Comparison of ENCODE assay signal across 30 cellular contexts in the genomic region with DNA sequence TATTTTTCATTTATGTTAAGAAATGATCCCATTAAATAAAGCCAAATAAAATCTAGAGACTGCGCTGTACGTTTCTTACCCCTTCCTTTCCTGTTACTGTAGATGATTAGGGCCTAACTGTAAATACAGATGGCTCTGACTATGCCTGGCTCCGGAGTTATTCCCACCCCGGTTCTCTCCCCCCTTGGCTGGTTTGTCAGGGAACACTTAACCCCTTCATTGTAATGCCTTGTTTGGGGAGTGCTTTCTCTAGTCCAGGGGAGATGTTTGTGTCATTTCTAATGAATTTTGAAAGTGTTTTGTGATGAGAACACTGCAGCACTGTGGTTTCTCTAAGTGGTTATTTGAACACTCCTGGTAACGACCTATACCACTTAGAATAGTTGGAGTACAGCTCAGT. TPM values are rescaled to one million over a fixed set of nuclear protein-coding genes. Genes with fewer than 3 reads are reported as not detected.
A peak's percentile ranks its signal among the peaks of the same experiment; 100 is the strongest.
DNase-seq lines count a peak whose midpoint lies in the region; ATAC-seq and TF ChIP-seq lines count a peak whose summit lies in the region.
"Had no signal": no experiment of that assay in that cellular context is flagged by ENCODE, and none has a peak within 500 bp of the region (broad histone marks: within the 10 kb centered on the region; RNA-seq: fewer than 3 reads in every experiment).

No MANE protein-coding gene starts in this region.

- H3K4me3 ChIP-seq in tibial artery: no peak overlapping the region
- H3K4me3 ChIP-seq: ascending aorta, cardiac muscle cell, esophagus muscularis mucosa, GM12878, heart right ventricle, lung, pancreas, SJCRH30 had no signal

- H3K4me1 ChIP-seq in tibial artery: no peaks in the 10 kb centered on the region
- H3K4me1 ChIP-seq: ascending aorta, heart right ventricle, pancreas, SJCRH30 had no signal

- no peaks in the 10 kb centered on the region for H3K9me3 ChIP-seq in T-helper 17 cell (ENCODE audit: control insufficient read depth, low read length, poor library complexity, severe bottlenecking)
- no peaks in the 10 kb centered on the region for H3K9me3 ChIP-seq in tibial artery
- H3K9me3 ChIP-seq: ascending aorta, esophagus muscularis mucosa, heart right ventricle, pancreas, SJCRH30 had no signal

- H3K9me3 Mint-ChIP-seq in activated naive CD4-positive, alpha-beta T cell treated with anti-CD3 and anti-CD28 coated beads, Interleukin-2, amount 10 ng/mL, durations not matched to agents 7 days and 5 days: no peaks in the 10 kb centered on the region
- H3K9me3 Mint-ChIP-seq in activated naive CD8-positive, alpha-beta T cell treated with anti-CD3 and anti-CD28 coated beads, Interleukin-2, amount 10 ng/mL, durations not matched to agents 7 days and 5 days: no peaks in the 10 kb centered on the region
- H3K9me3 Mint-ChIP-seq in stimulated activated naive B cell treated with anti-CD40 and anti-IgM and Interleukin-4, amounts not matched to agents 10 μg/mL and 1 μg/mL and 100 μg/mL, for 72 hours: no peaks in the 10 kb centered on the region
- H3K9me3 Mint-ChIP-seq: endodermal cell, type B pancreatic cell had no signal

- H3K27ac ChIP-seq in tibial artery: no peak overlapping the region
- H3K27ac ChIP-seq: ascending aorta, C4-2B, cardiac muscle cell, esophagus muscularis mucosa, heart right ventricle, pancreas, SJCRH30 had no signal

- no peak for TF ChIP-seq CTCF in tibial artery (IDR thresholded peaks at IDR 0.05)

- no peak overlapping the region for H3K4me3 Mint-ChIP-seq in activated naive CD4-positive, alpha-beta T cell treated with anti-CD3 and anti-CD28 coated beads, Interleukin-2, amount 10 ng/mL, durations not matched to agents 7 days and 5 days
- no peak overlapping the region for H3K4me3 Mint-ChIP-seq in T-helper 17 cell
- no peak overlapping the region for H3K4me3 Mint-ChIP-seq in activated naive CD8-positive, alpha-beta T cell treated with anti-CD3 and anti-CD28 coated beads, Interleukin-2, amount 10 ng/mL, durations not matched to agents 7 days and 5 days
- H3K4me3 Mint-ChIP-seq in stimulated activated naive B cell treated with anti-CD40 and anti-IgM and Interleukin-4, amounts not matched to agents 10 μg/mL and 1 μg/mL and 100 μg/mL, for 72 hours: no peak overlapping the region
- H3K4me3 Mint-ChIP-seq: endodermal cell, type B pancreatic cell had no signal

- no peaks in the 10 kb centered on the region for H3K27me3 Mint-ChIP-seq in activated naive CD4-positive, alpha-beta T cell treated with anti-CD3 and anti-CD28 coated beads, Interleukin-2, amount 10 ng/mL, durations not matched to agents 7 days and 5 days
- no peaks in the 10 kb centered on the region for H3K27me3 Mint-ChIP-seq in T-helper 17 cell
- H3K27me3 Mint-ChIP-seq in activated naive CD8-positive, alpha-beta T cell treated with anti-CD3 and anti-CD28 coated beads, Interleukin-2, amount 10 ng/mL, durations not matched to agents 7 days and 5 days: no peaks in the 10 kb centered on the region
- H3K27me3 Mint-ChIP-seq in stimulated activated naive B cell treated with anti-CD40 and anti-IgM and Interleukin-4, amounts not matched to agents 10 μg/mL and 1 μg/mL and 100 μg/mL, for 72 hours: no peaks in the 10 kb centered on the region
- H3K27me3 Mint-ChIP-seq: type B pancreatic cell had no signal

- CTCF ChIA-PET in activated naive CD4-positive, alpha-beta T cell treated with anti-CD3 and anti-CD28 coated beads, Interleukin-2, amount 10 ng/mL, durations not matched to agents 7 days and 5 days (lab: Charles Lee): no interaction called here

- peaks cover 34 to 75% (median 68%) of the 10 kb centered on the region in 3 donors for H3K36me3 ChIP-seq in tibial artery

- peaks cover 60% of the 10 kb centered on the region for H3K36me3 Mint-ChIP-seq in activated naive CD4-positive, alpha-beta T cell treated with anti-CD3 and anti-CD28 coated beads, Interleukin-2, amount 10 ng/mL, durations not matched to agents 7 days and 5 days
- peaks cover 7% of the 10 kb centered on the region for H3K36me3 Mint-ChIP-seq in T-helper 17 cell (ENCODE audit: low read depth)
- H3K36me3 Mint-ChIP-seq in activated naive CD8-positive, alpha-beta T cell treated with anti-CD3 and anti-CD28 coated beads, Interleukin-2, amount 10 ng/mL, durations not matched to agents 7 days and 5 days: peaks cover 47% of the 10 kb centered on the region
- H3K36me3 Mint-ChIP-seq in stimulated activated naive B cell treated with anti-CD40 and anti-IgM and Interleukin-4, amounts not matched to agents 10 μg/mL and 1 μg/mL and 100 μg/mL, for 72 hours: peaks cover 33 to 45% of the 10 kb centered on the region in 2 donors

- intact Hi-C loops in tibial artery (cut with DNase I; ENCODE audit: low total_unique reads): no loop called here

- no peaks in the 10 kb centered on the region for H3K27me3 ChIP-seq in tibial artery
- H3K27me3 ChIP-seq: ascending aorta, cardiac muscle cell, esophagus muscularis mucosa, heart right ventricle, pancreas, SJCRH30 had no signal

- no peak for DNase-seq in activated naive CD4-positive, alpha-beta T cell treated with anti-CD3 and anti-CD28 coated beads, Interleukin-2, amount 10 ng/mL, durations not matched to agents 7 days and 5 days
- no peak for DNase-seq in activated naive CD4-positive, alpha-beta T cell treated with Interleukin-2 at 50 U/mL for 16 hours
- DNase-seq in T-helper 17 cell (no peak), tibial artery (no peak), AG08396 (ENCODE audit: low spot score) (no peak)
- DNase-seq in activated naive CD8-positive, alpha-beta T cell treated with anti-CD3 and anti-CD28 coated beads, Interleukin-2, amount 10 ng/mL, durations not matched to agents 7 days and 5 days: no peak
- DNase-seq in stimulated activated naive B cell treated with anti-CD40 and anti-IgM and Interleukin-4, amounts not matched to agents 10 μg/mL and 1 μg/mL and 100 μg/mL, for 72 hours: no peak
- DNase-seq: activated CD4-positive, CD25-positive, alpha-beta regulatory T cell treated with anti-CD3 and anti-CD28 coated beads, Interleukin-2, amount 50 U/mL, for 72 hours; activated CD8-positive, alpha-beta memory T cell treated with anti-CD3 and anti-CD28 coated beads, Interleukin-2, amount 50 U/mL, for 4 hours; activated gamma-delta T cell; EL; endodermal cell; foreskin melanocyte; heart right ventricle; KBM-7; kidney glomerular epithelial cell; NCI-H1417; NCI-H2081; pancreas; retina; SJCRH30; small intestine had no signal

- H3K4me1 Mint-ChIP-seq in activated naive CD4-positive, alpha-beta T cell treated with anti-CD3 and anti-CD28 coated beads, Interleukin-2, amount 10 ng/mL, durations not matched to agents 7 days and 5 days: peaks cover 4% of the 10 kb centered on the region
- H3K4me1 Mint-ChIP-seq in T-helper 17 cell: peaks cover 25% of the 10 kb centered on the region
- H3K4me1 Mint-ChIP-seq in activated naive CD8-positive, alpha-beta T cell treated with anti-CD3 and anti-CD28 coated beads, Interleukin-2, amount 10 ng/mL, durations not matched to agents 7 days and 5 days: peaks cover 18% of the 10 kb centered on the region
- peaks cover 12% of the 10 kb centered on the region in 2 donors for H3K4me1 Mint-ChIP-seq in stimulated activated naive B cell treated with anti-CD40 and anti-IgM and Interleukin-4, amounts not matched to agents 10 μg/mL and 1 μg/mL and 100 μg/mL, for 72 hours

- H3K27ac Mint-ChIP-seq in activated naive CD4-positive, alpha-beta T cell treated with anti-CD3 and anti-CD28 coated beads, Interleukin-2, amount 10 ng/mL, durations not matched to agents 7 days and 5 days: peak overlapping the region; percentile 58
- peak overlapping the region; percentile 34 for H3K27ac Mint-ChIP-seq in T-helper 17 cell
- H3K27ac Mint-ChIP-seq in activated naive CD8-positive, alpha-beta T cell treated with anti-CD3 and anti-CD28 coated beads, Interleukin-2, amount 10 ng/mL, durations not matched to agents 7 days and 5 days: peak overlapping the region; percentile 37
- peak overlapping the region; percentile 67 for H3K27ac Mint-ChIP-seq in stimulated activated naive B cell treated with anti-CD40 and anti-IgM and Interleukin-4, amounts not matched to agents 10 μg/mL and 1 μg/mL and 100 μg/mL, for 72 hours
- H3K27ac Mint-ChIP-seq: endodermal cell, type B pancreatic cell had no signal

- POLR2A ChIA-PET in activated naive CD8-positive, alpha-beta T cell treated with anti-CD3 and anti-CD28 coated beads, Interleukin-2, amount 10 ng/mL, durations not matched to agents 7 days and 5 days (lab: Charles Lee): interaction anchor here (0.7 to 2.4 kb wide), 2 partner anchors 8 to 17 kb away, joined by 3 to 11 read pairs; a partner anchor contains a TSS

- no peak for ATAC-seq in T-helper 17 cell
- ATAC-seq in activated naive CD8-positive, alpha-beta T cell treated with anti-CD3 and anti-CD28 coated beads, Interleukin-2, amount 10 ng/mL, durations not matched to agents 7 days and 5 days (ENCODE audit: low read depth): no peak
- ATAC-seq in stimulated activated naive B cell treated with anti-CD40 and anti-IgM and Interleukin-4, amounts not matched to agents 10 μg/mL and 1 μg/mL and 100 μg/mL, for 72 hours (replicated peaks): no peak
- ATAC-seq: GM12878, HCT116, heart right ventricle had no signal

RNA-seq across cellular contexts. Expression of a gene that starts 8.8 kb away (rescaled TPM):
- total RNA-seq in T-helper 17 cell: 10 to 100 TPM; 12.0 to 14.8 TPM
- total RNA-seq in activated naive CD8-positive, alpha-beta T cell treated with anti-CD3 and anti-CD28 coated beads, Interleukin-2, amount 10 ng/mL, durations not matched to agents 7 days and 5 days: 10 to 100 TPM; 31.3 to 34.9 TPM

RNA-seq across cellular contexts. Expression of a gene that starts 8.8 kb away (rescaled TPM):
- total RNA-seq in T-helper 17 cell: 10 to 100 TPM; 20.0 to 20.7 TPM
- 10 to 100 TPM; 36.2 to 36.7 TPM for total RNA-seq in activated naive CD8-positive, alpha-beta T cell treated with anti-CD3 and anti-CD28 coated beads, Interleukin-2, amount 10 ng/mL, durations not matched to agents 7 days and 5 days
